ENCODE assay signal across 8 cellular contexts in genomic region chr4:2930821-2931764, GRCh38. TPM values are rescaled to one million over a fixed set of nuclear protein-coding genes. Genes with fewer than 3 reads are reported as not detected.
DNase-seq lines count a peak whose midpoint lies in the region; ATAC-seq, FAIRE-seq and TF ChIP-seq lines count a peak whose summit lies in the region.

No MANE protein-coding gene starts in this region.

- WGBS in right cardiac atrium = 73% methylated on average over 44 of the region's 44 CpGs
- WGBS in suprapubic skin = 37% methylated on average over 5 of the region's 44 CpGs

- no peak for FAIRE-seq in GM19239 (lab: Jason Lieb, UNC)

- TF ChIP-seq EP300 in suprapubic skin (IDR thresholded peaks at IDR 0.05) = no peak

- peak overlapping the region; percentile 94 for H3K27ac Mint-ChIP-seq in activated CD4-positive, alpha-beta memory T cell treated with anti-CD3 and anti-CD28 coated beads for 36 hours

- H3K27me3 Mint-ChIP-seq in activated CD4-positive, alpha-beta memory T cell treated with anti-CD3 and anti-CD28 coated beads for 36 hours = no peaks in the 10 kb centered on the region

- H3K9me3 Mint-ChIP-seq in activated CD4-positive, alpha-beta memory T cell treated with anti-CD3 and anti-CD28 coated beads for 36 hours = no peaks in the 10 kb centered on the region

- CTCF ChIA-PET in activated CD4-positive, alpha-beta memory T cell treated with anti-CD3 and anti-CD28 coated beads for 36 hours (lab: Charles Lee) = interaction anchor here (1.3 kb wide), 1 partner anchor 25 kb away, joined by 3 read pairs; no protein-coding TSS in a partner anchor

- peak in 1 of 2 donors; percentile 0 for ATAC-seq in right cardiac atrium

- peak; percentile 16 for DNase-seq in NCI-H1092 treated with DMSO at 0.1 percent for 48 hours (lab: John Stamatoyannopoulos, UW)
- no peak for DNase-seq in NCI-H1092 (lab: John Stamatoyannopoulos, UW)
- peak; percentile 16 for DNase-seq in activated CD4-positive, alpha-beta memory T cell treated with anti-CD3 and anti-CD28 coated beads for 36 hours
- DNase-seq in right cardiac atrium = peak in 1 of 3 donors; percentile 78
- peak; percentile 74 to 78 for DNase-seq in suprapubic skin (ENCODE audit: low spot score in 2 of 2)
- DNase-seq in GM19239 (ENCODE audit: insufficient read length, low spot score) = no peak
- no peak for DNase-seq in effector CD4-positive, alpha-beta T cell
- no peak for DNase-seq in NCI-H82 treated with DMSO at 0.1 percent for 48 hours (lab: John Stamatoyannopoulos, UW; ENCODE audit: unreplicated experiment)

- H3K9me3 ChIP-seq in right cardiac atrium (ENCODE audit: control insufficient read depth, low read length) (no peaks in the 10 kb centered on the region), suprapubic skin (no peaks in the 10 kb centered on the region)

- peaks cover 45% of the 10 kb centered on the region for H3K36me3 Mint-ChIP-seq in activated CD4-positive, alpha-beta memory T cell treated with anti-CD3 and anti-CD28 coated beads for 36 hours

- H3K4me3 ChIP-seq in right cardiac atrium (ENCODE audit: low read length) (no peak overlapping the region), suprapubic skin (no peak overlapping the region)

- POLR2A ChIA-PET in activated CD4-positive, alpha-beta memory T cell treated with anti-CD3 and anti-CD28 coated beads for 36 hours (lab: Charles Lee) = no interaction called here

- peaks cover 7% of the 10 kb centered on the region for H3K4me1 ChIP-seq in right cardiac atrium (ENCODE audit: control insufficient read depth, insufficient read depth, low read length)
- peaks cover 44% of the 10 kb centered on the region for H3K4me1 ChIP-seq in suprapubic skin

- TF ChIP-seq CTCF in suprapubic skin (IDR thresholded peaks at IDR 0.05) = no peak

- H3K4me1 Mint-ChIP-seq in activated CD4-positive, alpha-beta memory T cell treated with anti-CD3 and anti-CD28 coated beads for 36 hours (ENCODE audit: low read depth) = peaks cover 17% of the 10 kb centered on the region

- TF ChIP-seq POLR2A in suprapubic skin (IDR thresholded peaks at IDR 0.05) = no peak

- H3K27me3 ChIP-seq in right cardiac atrium (ENCODE audit: control insufficient read depth, insufficient read depth) = no peaks in the 10 kb centered on the region
- no peaks in the 10 kb centered on the region for H3K27me3 ChIP-seq in suprapubic skin

- peak overlapping the region; percentile 10 for H3K27ac ChIP-seq in right cardiac atrium (ENCODE audit: low read length)
- H3K27ac ChIP-seq in suprapubic skin = peak overlapping the region; percentile 35

- peaks cover 59% of the 10 kb centered on the region for H3K36me3 ChIP-seq in suprapubic skin

- peak overlapping the region; percentile 98 for H3K4me3 Mint-ChIP-seq in activated CD4-positive, alpha-beta memory T cell treated with anti-CD3 and anti-CD28 coated beads for 36 hours

- intact Hi-C loops in activated CD4-positive, alpha-beta memory T cell treated with anti-CD3 and anti-CD28 coated beads for 36 hours (cut with micrococcal nuclease) = loop anchor here (10.0 kb wide), 1 partner anchor 686 kb away; the partner anchor contains the start of genes HAUS3 and POLN
- intact Hi-C loops in right cardiac atrium (cut with DNase I) = loop anchor here in 3 of 4 donors (10.0 kb wide), 1 partner anchor 166 kb away; no protein-coding TSS in a partner anchor

RNA-seq across cellular contexts. Expression of gene NOP14, which starts 32.1 kb away (rescaled TPM):
- total RNA-seq in activated CD4-positive, alpha-beta memory T cell treated with anti-CD3 and anti-CD28 coated beads for 36 hours = 10 to 100 TPM; 67.4 to 73.4 TPM
- 10 to 100 TPM; 15.4 to 19.2 (median 18.4) TPM for total RNA-seq in right cardiac atrium
- polyA plus RNA-seq in right cardiac atrium = 12.0 TPM
- total RNA-seq in suprapubic skin = 10 to 100 TPM; 23.4 to 30.8 (median 27.1) TPM

RNA-seq across cellular contexts. Expression of gene GRK4, which starts 32.3 kb away (rescaled TPM):
- total RNA-seq in activated CD4-positive, alpha-beta memory T cell treated with anti-CD3 and anti-CD28 coated beads for 36 hours = 1 to 10 TPM; 2.3 to 3.0 TPM
- 10 to 100 TPM; 11.6 to 13.1 (median 12.4) TPM for total RNA-seq in right cardiac atrium
- polyA plus RNA-seq in right cardiac atrium = 8.4 TPM
- 1 to 10 TPM; 3.3 to 8.0 (median 4.6) TPM for total RNA-seq in suprapubic skin

Comparison
In these comparisons a context has a peak if more than half of its experiments do, and no peak if none do; other contexts are left out.
1. DNase-seq: peak in NCI-H1092 treated with DMSO at 0.1 percent for 48 hours (single experiment), activated CD4-positive, alpha-beta memory T cell treated with anti-CD3 and anti-CD28 coated beads for 36 hours (single experiment) and suprapubic skin (2 of 2); none in NCI-H1092 (single experiment), GM19239 (single experiment), effector CD4-positive, alpha-beta T cell (single experiment) and NCI-H82 treated with DMSO at 0.1 percent for 48 hours (single experiment).